ENCODE assay signal across 10 cellular contexts in genomic region chr19:1263198-1263597, GRCh38. TPM values are rescaled to one million over a fixed set of nuclear protein-coding genes. Genes with fewer than 3 reads are reported as not detected.
A peak's percentile ranks its signal among the peaks of the same experiment; 100 is the strongest.
DNase-seq lines count a peak whose midpoint lies in the region; ATAC-seq and TF ChIP-seq lines count a peak whose summit lies in the region.
"Had no signal": no experiment of that assay in that cellular context is flagged by ENCODE, and none has a peak within 500 bp of the region (broad histone marks: within the 10 kb centered on the region; RNA-seq: fewer than 3 reads in every experiment).

No MANE protein-coding gene starts in this region.

- no peaks in the 10 kb centered on the region for H3K36me3 Mint-ChIP-seq in HFFc6 (ENCODE audit: low read depth)
- H3K36me3 Mint-ChIP-seq in nephron (ENCODE audit: low read depth): no peaks in the 10 kb centered on the region

- H3K27ac Mint-ChIP-seq in HFFc6: peak overlapping the region; percentile 75
- peak overlapping the region; percentile 91 to 95 (median 93) for H3K27ac Mint-ChIP-seq in nephron

- H2AFZ ChIP-seq in ACC112 (ENCODE audit: low read length, unreplicated experiment): no peak overlapping the region

- no peaks in the 10 kb centered on the region for H3K9me3 ChIP-seq in breast epithelium
- H3K9me3 ChIP-seq: SJSA1 had no signal

- intact Hi-C loops in breast epithelium (cut with DNase I; ENCODE audit: low total_unique reads): no loop called here

- H3K27me3 ChIP-seq in ACC112 (ENCODE audit: insufficient read depth, low read length): no peaks in the 10 kb centered on the region
- no peaks in the 10 kb centered on the region for H3K27me3 ChIP-seq in breast epithelium
- H3K27me3 ChIP-seq: SJSA1 had no signal

- DNase-seq in HFFc6 (no peak), breast epithelium (ENCODE audit: low spot score in 2 of 2) (no peak), MV-4-11 (lab: John Stamatoyannopoulos, UW) (no peak), SW 1271 (lab: John Stamatoyannopoulos, UW) (no peak), NCI-H446 (lab: John Stamatoyannopoulos, UW) (no peak)
- DNase-seq: amniotic stem cell had no signal

- H3K27me3 Mint-ChIP-seq in HFFc6 (ENCODE audit: insufficient read depth): peaks cover 24% of the 10 kb centered on the region
- H3K27me3 Mint-ChIP-seq in nephron (ENCODE audit: low read depth): peaks cover 6% of the 10 kb centered on the region

- H3K79me2 ChIP-seq in ACC112 (ENCODE audit: control insufficient read depth, insufficient read depth, low read length, unreplicated experiment): no peaks in the 10 kb centered on the region

- H3K9me3 Mint-ChIP-seq in HFFc6 (no peaks in the 10 kb centered on the region), nephron (no peaks in the 10 kb centered on the region)

- H3K27ac ChIP-seq in ACC112 (ENCODE audit: low read depth, low read length) (peak overlapping the region; percentile 96), breast epithelium (peak overlapping the region; percentile 97 to 98)
- H3K27ac ChIP-seq: SJSA1 had no signal

- no peak for TF ChIP-seq POLR2A in breast epithelium (IDR thresholded peaks at IDR 0.05)

- H3K4me3 ChIP-seq in ACC112 (ENCODE audit: low read depth, low read length): no peak overlapping the region
- H3K4me3 ChIP-seq in breast epithelium: no peak overlapping the region
- H3K4me3 ChIP-seq: SJSA1 had no signal

- H3K4me3 Mint-ChIP-seq in HFFc6 (peak overlapping the region; percentile 52), nephron (peak overlapping the region; percentile 73 to 76 (median 74))

- ATAC-seq in HG03159 (IDR thresholded peaks at IDR 0.05; ENCODE audit: unreplicated experiment): no peak

- peaks cover 71% of the 10 kb centered on the region for H3K4me1 Mint-ChIP-seq in HFFc6 (ENCODE audit: low read depth)
- H3K4me1 Mint-ChIP-seq in nephron: peaks cover 52% of the 10 kb centered on the region

- H3K36me3 ChIP-seq in ACC112 (ENCODE audit: insufficient read depth, low read length) (no peaks in the 10 kb centered on the region), breast epithelium (no peaks in the 10 kb centered on the region)

- H3K4me1 ChIP-seq in ACC112 (ENCODE audit: control insufficient read depth, insufficient read depth, low read length, unreplicated experiment) (peaks cover 68% of the 10 kb centered on the region), breast epithelium (peaks cover 41 to 56% of the 10 kb centered on the region in 2 donors)

- TF ChIP-seq CTCF in HFFc6 (IDR thresholded peaks at IDR 0.05): no peak
- TF ChIP-seq CTCF in breast epithelium (IDR thresholded peaks at IDR 0.05): no peak
- no peak for TF ChIP-seq CTCF in nephron (IDR thresholded peaks at IDR 0.05; ENCODE audit: unreplicated experiment in 3 of 3)

RNA-seq across cellular contexts. Expression of gene CIRBP, which starts 5.9 kb away (rescaled TPM):
- 100 to 1,000 TPM; 160 to 243 (median 190) TPM for total RNA-seq in HFFc6 (2021; fragmentation: NEBNext Ultra II Directional; extraction: Animal tissue kit (Norgen Biotek cat#: 25700))
- 100 to 1,000 TPM; 458 to 758 (median 656) TPM for total RNA-seq in breast epithelium

RNA-seq across cellular contexts. Expression of gene FAM174C, which starts 12.1 kb away (rescaled TPM):
- total RNA-seq in HFFc6 (2021; fragmentation: NEBNext Ultra II Directional; extraction: Animal tissue kit (Norgen Biotek cat#: 25700)): 10 to 100 TPM; 54.2 to 77.6 (median 63.8) TPM
- total RNA-seq in breast epithelium: 10 to 100 TPM; 43.9 to 60.6 (median 53.1) TPM

RNA-seq across cellular contexts. Expression of gene MIDN, which starts 14.8 kb away (rescaled TPM):
- 10 to 100 TPM; 58.4 to 73.3 (median 67.4) TPM for total RNA-seq in HFFc6 (2021; fragmentation: NEBNext Ultra II Directional; extraction: Animal tissue kit (Norgen Biotek cat#: 25700))
- total RNA-seq in breast epithelium: 10 to 100 TPM; 13.8 to 28.5 (median 22.4) TPM

RNA-seq across cellular contexts. Expression of gene ATP5F1D, which starts 21.6 kb away (rescaled TPM):
- total RNA-seq in HFFc6 (2021; fragmentation: NEBNext Ultra II Directional; extraction: Animal tissue kit (Norgen Biotek cat#: 25700)): 100 to 1,000 TPM; 190 to 243 (median 217) TPM
- 10 to 100 TPM; 47.6 to 64.9 (median 61.3) TPM for total RNA-seq in breast epithelium

RNA-seq across cellular contexts. Expression of gene EFNA2, which starts 22.5 kb away (rescaled TPM):
- not detected for total RNA-seq in HFFc6 (2021; fragmentation: NEBNext Ultra II Directional; extraction: Animal tissue kit (Norgen Biotek cat#: 25700))
- under 1 TPM in 1 of 3 donors, not detected in 2; 0.66 TPM for total RNA-seq in breast epithelium
- total RNA-seq: SJSA1 had no signal
